In the genomic region with DNA sequence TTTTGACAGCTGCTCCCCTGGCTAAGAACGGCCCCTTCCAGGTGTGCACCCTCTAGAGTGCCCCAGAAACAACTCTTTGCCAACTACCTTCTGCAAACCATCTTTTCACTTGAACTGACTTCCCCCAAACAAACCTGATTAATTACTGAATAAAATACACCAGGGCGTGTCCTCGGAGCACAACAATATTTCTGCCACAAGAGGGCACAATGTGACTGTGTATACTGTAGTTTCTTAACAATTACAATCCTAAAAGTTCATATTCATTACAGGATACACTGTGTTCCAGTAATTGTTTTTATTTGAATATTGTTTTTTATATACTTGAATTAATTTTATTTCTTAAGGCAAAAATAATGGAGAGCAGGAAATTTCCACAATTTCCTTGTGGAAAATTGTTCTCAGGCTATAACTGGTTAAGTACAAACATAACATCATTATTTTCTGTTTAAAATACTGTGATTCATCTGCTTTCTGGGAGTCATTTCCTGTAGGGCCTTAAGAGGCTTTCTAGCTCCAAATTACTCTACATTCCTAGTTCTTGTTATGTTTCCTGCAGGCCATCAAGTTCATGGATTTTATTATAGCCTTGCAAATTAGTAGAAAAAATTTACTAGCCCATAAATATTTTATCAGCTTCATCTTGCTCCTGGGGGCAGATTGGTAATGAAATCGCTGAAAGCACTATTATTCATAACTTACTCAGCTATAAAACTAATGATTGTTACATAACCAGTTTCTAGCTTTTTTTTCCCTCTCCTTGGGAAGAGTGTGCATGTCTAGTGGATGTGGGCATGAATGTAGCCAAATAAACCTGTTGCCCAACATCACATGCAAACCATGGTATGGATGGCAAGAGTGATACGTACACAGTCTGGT, we compare ENCODE assay signal across 8 cellular contexts. TPM values are rescaled to one million over a fixed set of nuclear protein-coding genes. Genes with fewer than 3 reads are reported as not detected.
A peak's percentile ranks its signal among the peaks of the same experiment; 100 is the strongest.
DNase-seq lines count a peak whose midpoint lies in the region; ATAC-seq and TF ChIP-seq lines count a peak whose summit lies in the region.

No MANE protein-coding gene starts in this region.

- intact Hi-C loops in sigmoid colon (cut with DNase I): loop anchor here (2.0 to 10.0 kb wide), 3 partner anchors 421 to 667 kb away; a partner anchor contains a TSS

- peaks cover 3% of the 10 kb centered on the region for H3K4me1 Mint-ChIP-seq in activated naive CD8-positive, alpha-beta T cell treated with anti-CD3 and anti-CD28 coated beads, Interleukin-2, amount 10 ng/mL, durations not matched to agents 7 days and 5 days

- H3K4me1 ChIP-seq in MM.1S (ENCODE audit: low read length): no peaks in the 10 kb centered on the region
- no peaks in the 10 kb centered on the region for H3K4me1 ChIP-seq in cardiac muscle cell (ENCODE audit: low read depth)
- H3K4me1 ChIP-seq in sigmoid colon: peaks cover 0 to 9% (median 1%) of the 10 kb centered on the region in 4 donors

- ATAC-seq in activated naive CD8-positive, alpha-beta T cell treated with anti-CD3 and anti-CD28 coated beads, Interleukin-2, amount 10 ng/mL, durations not matched to agents 7 days and 5 days (ENCODE audit: low read depth): peak; percentile 42
- ATAC-seq in GM19467 (IDR thresholded peaks at IDR 0.05; ENCODE audit: unreplicated experiment): no peak

- WGBS in sigmoid colon, 2 donors: 13 to 19% methylated on average over 5 of the region's 5 CpGs

- H3F3A ChIP-seq in MM.1S (ENCODE audit: insufficient read depth, low read length): no peaks in the 10 kb centered on the region

- H4K20me1 ChIP-seq in MM.1S (ENCODE audit: insufficient read depth, low read length): no peaks in the 10 kb centered on the region

- no peaks in the 10 kb centered on the region for H3K27me3 ChIP-seq in MM.1S (replicated peaks; ENCODE audit: insufficient read depth, low read length)
- no peaks in the 10 kb centered on the region for H3K27me3 ChIP-seq in cardiac muscle cell
- H3K27me3 ChIP-seq in sigmoid colon: no peaks in the 10 kb centered on the region

- peaks cover 10% of the 10 kb centered on the region for H3K27me3 Mint-ChIP-seq in activated naive CD8-positive, alpha-beta T cell treated with anti-CD3 and anti-CD28 coated beads, Interleukin-2, amount 10 ng/mL, durations not matched to agents 7 days and 5 days

- no peaks in the 10 kb centered on the region for H3K36me3 Mint-ChIP-seq in activated naive CD8-positive, alpha-beta T cell treated with anti-CD3 and anti-CD28 coated beads, Interleukin-2, amount 10 ng/mL, durations not matched to agents 7 days and 5 days

- no peak overlapping the region for H3K4me3 Mint-ChIP-seq in activated naive CD8-positive, alpha-beta T cell treated with anti-CD3 and anti-CD28 coated beads, Interleukin-2, amount 10 ng/mL, durations not matched to agents 7 days and 5 days

- no peak overlapping the region for H3K4me2 ChIP-seq in MM.1S (ENCODE audit: low read depth, low read length)

- TF ChIP-seq EP300 in sigmoid colon (IDR thresholded peaks at IDR 0.05): no peak

- peak; percentile 16 to 63 for DNase-seq in NCI-H2081 (lab: John Stamatoyannopoulos, UW)
- DNase-seq in NCI-H2081 treated with DMSO at 0.1 percent for 48 hours (lab: John Stamatoyannopoulos, UW): no peak
- peak; percentile 65 for DNase-seq in MM.1S
- peak; percentile 99 for DNase-seq in SK-N-MC (ENCODE audit: low read depth, low spot score)
- no peak for DNase-seq in activated naive CD8-positive, alpha-beta T cell treated with anti-CD3 and anti-CD28 coated beads, Interleukin-2, amount 10 ng/mL, durations not matched to agents 7 days and 5 days
- DNase-seq in cardiac muscle cell (ENCODE audit: low read depth in 1 of 2, low spot score in 1 of 2): peak; percentile 72 to 78
- DNase-seq in sigmoid colon: no peak

- POLR2A ChIA-PET in activated naive CD8-positive, alpha-beta T cell treated with anti-CD3 and anti-CD28 coated beads, Interleukin-2, amount 10 ng/mL, durations not matched to agents 7 days and 5 days (lab: Charles Lee): no interaction called here

- no peaks in the 10 kb centered on the region for H3K9me3 Mint-ChIP-seq in activated naive CD8-positive, alpha-beta T cell treated with anti-CD3 and anti-CD28 coated beads, Interleukin-2, amount 10 ng/mL, durations not matched to agents 7 days and 5 days

- H3K27ac Mint-ChIP-seq in activated naive CD8-positive, alpha-beta T cell treated with anti-CD3 and anti-CD28 coated beads, Interleukin-2, amount 10 ng/mL, durations not matched to agents 7 days and 5 days: no peak overlapping the region

- no peak overlapping the region for H3K4me3 ChIP-seq in MM.1S (ENCODE audit: low read length)
- peak overlapping the region; percentile 49 for H3K4me3 ChIP-seq in SK-N-MC
- no peak overlapping the region for H3K4me3 ChIP-seq in cardiac muscle cell
- no peak overlapping the region for H3K4me3 ChIP-seq in sigmoid colon

- H3K9ac ChIP-seq in MM.1S (ENCODE audit: low read length) (no peak overlapping the region), SK-N-MC (ENCODE audit: insufficient read length) (no peak overlapping the region)

- peak; percentile 72 for TF ChIP-seq CTCF in MM.1S (IDR thresholded peaks at IDR 0.05; ENCODE audit: low read length)
- peak; percentile 68 for TF ChIP-seq CTCF in cardiac muscle cell (IDR thresholded peaks at IDR 0.05; ENCODE audit: low read depth, low read length)
- peak; percentile 41 to 72 (median 64) for TF ChIP-seq CTCF in sigmoid colon (IDR thresholded peaks at IDR 0.05)

- H3K27ac ChIP-seq in MM.1S (ENCODE audit: low read length) (no peak overlapping the region), SK-N-MC (peak overlapping the region; percentile 26; the same call in 1 of the 2 replicates), cardiac muscle cell (no peak overlapping the region), sigmoid colon (peak overlapping the region in 2 of 4 donors; percentile 1 to 18)

- H2AFZ ChIP-seq in MM.1S (ENCODE audit: low read length): no peak overlapping the region

- no peaks in the 10 kb centered on the region for H3K79me2 ChIP-seq in MM.1S (ENCODE audit: low read length)

- H3K9me3 ChIP-seq in MM.1S (replicated peaks; ENCODE audit: insufficient read depth, low read length): no peaks in the 10 kb centered on the region
- peaks cover 6% of the 10 kb centered on the region; the same call in 1 of the 2 replicates for H3K9me3 ChIP-seq in SK-N-MC (ENCODE audit: low read depth, low read length)
- H3K9me3 ChIP-seq in cardiac muscle cell (ENCODE audit: low read depth): no peaks in the 10 kb centered on the region
- H3K9me3 ChIP-seq in sigmoid colon: no peaks in the 10 kb centered on the region

- H3K36me3 ChIP-seq in MM.1S (replicated peaks; ENCODE audit: insufficient read depth, low read length) (no peaks in the 10 kb centered on the region), SK-N-MC (ENCODE audit: insufficient read depth, low read length) (no peaks in the 10 kb centered on the region), cardiac muscle cell (no peaks in the 10 kb centered on the region), sigmoid colon (no peaks in the 10 kb centered on the region)

- no peak for TF ChIP-seq POLR2A in sigmoid colon (IDR thresholded peaks at IDR 0.05)

- no peaks in the 10 kb centered on the region for H3K9me2 ChIP-seq in MM.1S (replicated peaks; ENCODE audit: insufficient read depth, low read length)

RNA-seq across cellular contexts. Expression of a gene that starts 51.9 kb away (rescaled TPM):
- not detected for total RNA-seq in activated naive CD8-positive, alpha-beta T cell treated with anti-CD3 and anti-CD28 coated beads, Interleukin-2, amount 10 ng/mL, durations not matched to agents 7 days and 5 days
- total RNA-seq in cardiac muscle cell (not detected in 2 replicates), sigmoid colon (under 1 TPM in 2 of 4 donors, not detected in 2; 0.14 to 0.36 TPM)
- polyA plus RNA-seq in cardiac muscle cell (not detected in 2 replicates), sigmoid colon (under 1 TPM in 1 of 3 donors, not detected in 2; 0.20 TPM)

Comparison
In these comparisons a context has a peak if more than half of its experiments do, and no peak if none do; other contexts are left out.
1. DNase-seq: peak in NCI-H2081 (2 of 2), MM.1S (single experiment), SK-N-MC (single experiment) and cardiac muscle cell (2 of 2); none in NCI-H2081 treated with DMSO at 0.1 percent for 48 hours (single experiment), activated naive CD8-positive, alpha-beta T cell treated with anti-CD3 and anti-CD28 coated beads, Interleukin-2, amount 10 ng/mL, durations not matched to agents 7 days and 5 days (single experiment) and sigmoid colon (single experiment).
2. Peak in every context shown above with its lines, with median percentiles within 50 percentile points of each other: CTCF ChIP-seq.